In genomic region chr5:117103703-117104102, GRCh38 we compare ENCODE assay signal across 18 cellular contexts.
DNase-seq lines count a peak whose midpoint lies in the region; ATAC-seq, FAIRE-seq and TF ChIP-seq lines count a peak whose summit lies in the region.
"Had no signal": no experiment of that assay in that cellular context is flagged by ENCODE, and none has a peak within 500 bp of the region (broad histone marks: within the 10 kb centered on the region; RNA-seq: fewer than 3 reads in every experiment).

No MANE protein-coding gene starts in this region.

- H3K27me3 Mint-ChIP-seq in GM23338 (ENCODE audit: insufficient read depth, low read depth, poor library complexity) = no peaks in the 10 kb centered on the region
- peaks cover 10% of the 10 kb centered on the region for H3K27me3 Mint-ChIP-seq in brain
- no peaks in the 10 kb centered on the region for H3K27me3 Mint-ChIP-seq in MCF 10A (ENCODE audit: insufficient read depth, unreplicated experiment)
- H3K27me3 Mint-ChIP-seq: activated naive CD4-positive, alpha-beta T cell treated with anti-CD3 and anti-CD28 coated beads, Interleukin-2, amount 10 ng/mL, durations not matched to agents 7 days and 5 days had no signal

- POLR2A ChIA-PET in MCF 10A (lab: Yijun Ruan, JAX) = interaction anchor here (0.7 kb wide), 1 partner anchor 1453 kb away, joined by 3 read pairs; no protein-coding TSS in a partner anchor

- H3K9me3 ChIP-seq in neuron (ENCODE audit: low read length) = no peaks in the 10 kb centered on the region
- H3K9me3 ChIP-seq in pancreas = no peaks in the 10 kb centered on the region

- WGBS in pancreas, 2 donors = 69 to 73% methylated on average over 4 of the region's 4 CpGs

- no peak overlapping the region for H3K4me2 ChIP-seq in GM23338
- H3K4me2 ChIP-seq: PC-9 had no signal

- H3K9me3 Mint-ChIP-seq in GM23338 (no peaks in the 10 kb centered on the region), brain (no peaks in the 10 kb centered on the region), MCF 10A (ENCODE audit: unreplicated experiment) (no peaks in the 10 kb centered on the region)
- H3K9me3 Mint-ChIP-seq: activated naive CD4-positive, alpha-beta T cell treated with anti-CD3 and anti-CD28 coated beads, Interleukin-2, amount 10 ng/mL, durations not matched to agents 7 days and 5 days had no signal

- H3K27me3 ChIP-seq in GM23338 (ENCODE audit: insufficient read depth) (no peaks in the 10 kb centered on the region), neuron (ENCODE audit: insufficient read depth, low read length) (no peaks in the 10 kb centered on the region), pancreas (no peaks in the 10 kb centered on the region)
- H3K27me3 ChIP-seq: foreskin keratinocyte had no signal

- H3K4me1 ChIP-seq in GM23338 (ENCODE audit: insufficient read depth) (peaks cover 26% of the 10 kb centered on the region), neuron (ENCODE audit: insufficient read depth, low read length) (peaks cover 38% of the 10 kb centered on the region), pancreas (no peaks in the 10 kb centered on the region)
- H3K4me1 ChIP-seq: foreskin keratinocyte had no signal

- H4K20me1 ChIP-seq in GM23338 (replicated peaks; ENCODE audit: insufficient read depth) = no peaks in the 10 kb centered on the region

- FAIRE-seq in pancreas (lab: Jason Lieb, UNC) = no peak
- FAIRE-seq: astrocyte, H54 had no signal

- H2AFZ ChIP-seq in GM23338 = peak overlapping the region; percentile 68
- H2AFZ ChIP-seq in neuron (ENCODE audit: low read depth, low read length) = peak overlapping the region; percentile 6
- H2AFZ ChIP-seq: PC-9 had no signal

- no TSS peak for BruUV-seq in MCF 10A (replicated peaks; lab: Mats Ljungman, UMichigan)

- H3K9me2 ChIP-seq in GM23338 (ENCODE audit: insufficient read depth) = no peaks in the 10 kb centered on the region; the same call in none of the 2 replicates

- H3K79me2 ChIP-seq in GM23338 (replicated peaks; ENCODE audit: insufficient read depth) = no peaks in the 10 kb centered on the region

- TF ChIP-seq CTCF in GM23338 (conservative IDR thresholded peaks at IDR 0.05; ENCODE audit: low read depth in 2 of 2) (no peak), brain (conservative IDR thresholded peaks at IDR 0.05) (no peak), pancreas (IDR thresholded peaks at IDR 0.05) (no peak), MCF 10A (IDR thresholded peaks at IDR 0.05; ENCODE audit: unreplicated experiment) (no peak)

- peaks cover 22% of the 10 kb centered on the region for H3K4me1 Mint-ChIP-seq in GM23338
- H3K4me1 Mint-ChIP-seq in brain = peaks cover 28% of the 10 kb centered on the region
- H3K4me1 Mint-ChIP-seq in MCF 10A (ENCODE audit: insufficient read depth, unreplicated experiment) = peaks cover 5% of the 10 kb centered on the region
- H3K4me1 Mint-ChIP-seq: activated naive CD4-positive, alpha-beta T cell treated with anti-CD3 and anti-CD28 coated beads, Interleukin-2, amount 10 ng/mL, durations not matched to agents 7 days and 5 days had no signal

- H3K36me3 Mint-ChIP-seq in GM23338 (ENCODE audit: low read depth) = no peaks in the 10 kb centered on the region
- no peaks in the 10 kb centered on the region for H3K36me3 Mint-ChIP-seq in brain
- no peaks in the 10 kb centered on the region for H3K36me3 Mint-ChIP-seq in MCF 10A (ENCODE audit: insufficient read depth, unreplicated experiment)
- H3K36me3 Mint-ChIP-seq: activated naive CD4-positive, alpha-beta T cell treated with anti-CD3 and anti-CD28 coated beads, Interleukin-2, amount 10 ng/mL, durations not matched to agents 7 days and 5 days had no signal

- H3K27ac ChIP-seq in GM23338 (ENCODE audit: low read depth) (0 out of 2 replicates have a peak overlapping the region, but pooled peaks have one; percentile 2), pancreas (no peak overlapping the region)
- H3K27ac ChIP-seq: foreskin keratinocyte, HL-60, PC-9 had no signal

- no peak overlapping the region for H3K27ac Mint-ChIP-seq in GM23338
- H3K27ac Mint-ChIP-seq in brain = peak overlapping the region; percentile 14 to 76 (median 38)
- no peak overlapping the region for H3K27ac Mint-ChIP-seq in MCF 10A (ENCODE audit: low read depth, unreplicated experiment)
- H3K27ac Mint-ChIP-seq: activated naive CD4-positive, alpha-beta T cell treated with anti-CD3 and anti-CD28 coated beads, Interleukin-2, amount 10 ng/mL, durations not matched to agents 7 days and 5 days had no signal

- DNase-seq in GM23338 (ENCODE audit: low spot score) (peak; percentile 18), NCI-H128 (lab: John Stamatoyannopoulos, UW; ENCODE audit: unreplicated experiment) (peak; percentile 7), pancreas (no peak), MCF 10A (ENCODE audit: unreplicated experiment) (no peak), superior temporal gyrus (ENCODE audit: extremely low spot score) (no peak)
- DNase-seq: activated CD4-positive, alpha-beta T cell treated with anti-CD3 and anti-CD28 coated beads, Interleukin-2, amount 50 U/mL, for 1 hour; activated naive CD4-positive, alpha-beta T cell treated with anti-CD3 and anti-CD28 coated beads, Interleukin-2, amount 10 ng/mL, durations not matched to agents 7 days and 5 days; foreskin keratinocyte; NCI-H187 treated with DMSO at 0.1 percent for 48 hours; NCI-H524; PC-9; SW 1271 had no signal

- ATAC-seq in GM23338 (peak; percentile 63), pancreas (no peak)
- ATAC-seq: foreskin keratinocyte, left lobe of liver had no signal

- intact Hi-C loops in pancreas (cut with DNase I) = no loop called here
- intact Hi-C loops in MCF 10A (cut with micrococcal nuclease) = no loop called here

- H3K4me3 ChIP-seq in GM23338 = no peak overlapping the region
- peak overlapping the region; percentile 28 for H3K4me3 ChIP-seq in neuron (ENCODE audit: low read length)
- H3K4me3 ChIP-seq in pancreas = no peak overlapping the region
- H3K4me3 ChIP-seq: PC-9 had no signal

- H3K4me3 Mint-ChIP-seq in GM23338 (no peak overlapping the region), brain (peak overlapping the region in 4 of 5 experiments; percentile 10 to 62 (median 24)), MCF 10A (ENCODE audit: unreplicated experiment) (no peak overlapping the region)
- H3K4me3 Mint-ChIP-seq: activated naive CD4-positive, alpha-beta T cell treated with anti-CD3 and anti-CD28 coated beads, Interleukin-2, amount 10 ng/mL, durations not matched to agents 7 days and 5 days had no signal

- H3F3A ChIP-seq in GM23338 (replicated peaks; ENCODE audit: low read depth) = no peaks in the 10 kb centered on the region

- H3K36me3 ChIP-seq in GM23338 (ENCODE audit: insufficient read depth) = no peaks in the 10 kb centered on the region
- H3K36me3 ChIP-seq in neuron (ENCODE audit: insufficient read depth, low read length) = no peaks in the 10 kb centered on the region
- no peaks in the 10 kb centered on the region for H3K36me3 ChIP-seq in pancreas

- CTCF ChIA-PET in MCF 10A (lab: Yijun Ruan, JAX) = no interaction called here

TF ChIP-seq in GM23338, 12 proteins besides CTCF, POLR2A, EP300 and RAD21 (continues in another document):
- TF ChIP-seq ZNF114 (CRISPR knock-in tag; IDR thresholded peaks at IDR 0.05) (no peak), POLR2AphosphoS5 (IDR thresholded peaks at IDR 0.05; ENCODE audit: low read depth) (no peak)

Comparison
In these comparisons a context has a peak if more than half of its experiments do, and no peak if none do; other contexts are left out.
1. DNase-seq: peak in GM23338 (single experiment) and NCI-H128 (single experiment); none in pancreas (0 of 6), MCF 10A (single experiment) and superior temporal gyrus (single experiment).
2. H3K27ac Mint-ChIP-seq: peak in brain (5 of 5); none in GM23338 (single experiment) and MCF 10A (single experiment).
3. H3K4me3 Mint-ChIP-seq: peak in brain (4 of 5); none in GM23338 (single experiment) and MCF 10A (single experiment).